In genomic region chr19:2782936-2783780, GRCh38 we compare ENCODE assay signal across 8 cellular contexts. TPM values are rescaled to one million over a fixed set of nuclear protein-coding genes. Genes with fewer than 3 reads are reported as not detected.
DNase-seq lines count a peak whose midpoint lies in the region; ATAC-seq and TF ChIP-seq lines count a peak whose summit lies in the region.

A gene with protein sequence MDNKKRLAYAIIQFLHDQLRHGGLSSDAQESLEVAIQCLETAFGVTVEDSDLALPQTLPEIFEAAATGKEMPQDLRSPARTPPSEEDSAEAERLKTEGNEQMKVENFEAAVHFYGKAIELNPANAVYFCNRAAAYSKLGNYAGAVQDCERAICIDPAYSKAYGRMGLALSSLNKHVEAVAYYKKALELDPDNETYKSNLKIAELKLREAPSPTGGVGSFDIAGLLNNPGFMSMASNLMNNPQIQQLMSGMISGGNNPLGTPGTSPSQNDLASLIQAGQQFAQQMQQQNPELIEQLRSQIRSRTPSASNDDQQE (minus strand): TSS chr19:2783273. CDS start chr19:2769068, 14,205 bp downstream.

- peaks cover 23% of the 10 kb centered on the region for H3K36me3 ChIP-seq in OCI-LY3 (replicated peaks; ENCODE audit: low read depth, low read length)

- peak within 1 kb of the TSS; percentile 86 for H3K4me3 ChIP-seq in OCI-LY3 (ENCODE audit: low read length)

- peaks cover 29% of the 10 kb centered on the region for H4K20me1 ChIP-seq in OCI-LY3 (ENCODE audit: insufficient read depth, low read length)

- H3K27ac Mint-ChIP-seq in endothelial cell (ENCODE audit: unreplicated experiment) (peak within 1 kb of the TSS; percentile 89), mesothelial cell of epicardium (peak within 1 kb of the TSS; percentile 98)

- peak within 1 kb of the TSS; percentile 50 for H3K27ac ChIP-seq in OCI-LY3 (ENCODE audit: low read length)

- peaks cover 7% of the 10 kb centered on the region for H3K27me3 Mint-ChIP-seq in endothelial cell (ENCODE audit: unreplicated experiment)
- no peaks in the 10 kb centered on the region for H3K27me3 Mint-ChIP-seq in mesothelial cell of epicardium (ENCODE audit: low read depth)

- no peaks in the 10 kb centered on the region for H3K9me3 Mint-ChIP-seq in endothelial cell (ENCODE audit: unreplicated experiment)
- no peaks in the 10 kb centered on the region for H3K9me3 Mint-ChIP-seq in mesothelial cell of epicardium

- DNase-seq in DMS 273 treated with DMSO at 0.1 percent for 48 hours (lab: John Stamatoyannopoulos, UW) (peak; percentile 98), HuH-7 (ENCODE audit: low spot score) (peak; percentile 97), endothelial cell (ENCODE audit: low spot score) (peak; percentile 95), mesothelial cell of epicardium (ENCODE audit: low spot score in 2 of 2, unreplicated experiment in 2 of 2) (peak; percentile 88 to 94)
- peak; percentile 97 for DNase-seq in activated CD8-positive, alpha-beta memory T cell treated with anti-CD3 and anti-CD28 coated beads, Interleukin-2, amount 50 U/mL, for 48 hours
- peak; percentile 95 to 97 for DNase-seq in stimulated activated CD8-positive, alpha-beta memory T cell treated with anti-CD3 and anti-CD28 coated beads, Interleukin-15, amount 100 ng/mL, for 48 hours (ENCODE audit: low read depth in 2 of 2)

- peak within 1 kb of the TSS; percentile 91 for H3K9ac ChIP-seq in OCI-LY3 (ENCODE audit: low read length)

- TF ChIP-seq CTCF in OCI-LY3 (IDR thresholded peaks at IDR 0.05; ENCODE audit: low read depth, low read length) = peak; percentile 35
- TF ChIP-seq CTCF in endothelial cell (IDR thresholded peaks at IDR 0.05; ENCODE audit: unreplicated experiment) = peak; percentile 39
- TF ChIP-seq CTCF in mesothelial cell of epicardium (IDR thresholded peaks at IDR 0.05; ENCODE audit: unreplicated experiment) = peak; percentile 22

- H3K4me1 Mint-ChIP-seq in endothelial cell (ENCODE audit: unreplicated experiment) (peaks cover 27% of the 10 kb centered on the region), mesothelial cell of epicardium (peaks cover 39% of the 10 kb centered on the region)

- no peaks in the 10 kb centered on the region for H3K27me3 ChIP-seq in OCI-LY3 (ENCODE audit: low read depth, low read length)

- peak within 1 kb of the TSS; percentile 69 for H2AFZ ChIP-seq in OCI-LY3 (ENCODE audit: low read depth, low read length)

- H3K9me3 ChIP-seq in OCI-LY3 (ENCODE audit: insufficient read depth, low read length) = no peaks in the 10 kb centered on the region

- peak within 1 kb of the TSS; percentile 90 for H3K4me2 ChIP-seq in OCI-LY3 (ENCODE audit: low read length)

- H3K4me3 Mint-ChIP-seq in endothelial cell (ENCODE audit: unreplicated experiment) = peak within 1 kb of the TSS; percentile 96
- H3K4me3 Mint-ChIP-seq in mesothelial cell of epicardium = peak within 1 kb of the TSS; percentile 84

- peaks cover 23% of the 10 kb centered on the region for H3K4me1 ChIP-seq in OCI-LY3 (ENCODE audit: low read length)

- H3K36me3 Mint-ChIP-seq in endothelial cell (ENCODE audit: low read depth, unreplicated experiment) = peaks cover 10% of the 10 kb centered on the region
- peaks cover 5% of the 10 kb centered on the region for H3K36me3 Mint-ChIP-seq in mesothelial cell of epicardium

- peak; percentile 72 for ATAC-seq in GM21515 (IDR thresholded peaks at IDR 0.05; ENCODE audit: unreplicated experiment)

- H3K79me2 ChIP-seq in OCI-LY3 (ENCODE audit: low read length) = peaks cover 79% of the 10 kb centered on the region

RNA-seq across cellular contexts. Expression of the gene that starts here (rescaled TPM):
- total RNA-seq in endothelial cell (ENCODE audit: unreplicated experiment) (60.4 TPM), mesothelial cell of epicardium (58.2 to 64.0 TPM (median 61.3 TPM) in 3 replicates)

Comparison
In these comparisons a context has a peak if more than half of its experiments do, and no peak if none do; other contexts are left out.
1. Peak in every context shown above with its lines: DNase-seq, ATAC-seq, H3K4me3 ChIP-seq and H3K27ac ChIP-seq.